1 cellular context compared by ENCODE assay signal in genomic region chr11:73218106-73218829, GRCh38.
TF ChIP-seq lines count a peak whose summit lies in the region.

Gene P2RY2 (plus strand): TSS chr11:73218281. CDS start chr11:73234160, 15,879 bp downstream.

TF ChIP-seq in GM12878, 131 proteins besides CTCF, POLR2A, EP300 and RAD21 (continued from another document):
- TF ChIP-seq, protein P1, sequence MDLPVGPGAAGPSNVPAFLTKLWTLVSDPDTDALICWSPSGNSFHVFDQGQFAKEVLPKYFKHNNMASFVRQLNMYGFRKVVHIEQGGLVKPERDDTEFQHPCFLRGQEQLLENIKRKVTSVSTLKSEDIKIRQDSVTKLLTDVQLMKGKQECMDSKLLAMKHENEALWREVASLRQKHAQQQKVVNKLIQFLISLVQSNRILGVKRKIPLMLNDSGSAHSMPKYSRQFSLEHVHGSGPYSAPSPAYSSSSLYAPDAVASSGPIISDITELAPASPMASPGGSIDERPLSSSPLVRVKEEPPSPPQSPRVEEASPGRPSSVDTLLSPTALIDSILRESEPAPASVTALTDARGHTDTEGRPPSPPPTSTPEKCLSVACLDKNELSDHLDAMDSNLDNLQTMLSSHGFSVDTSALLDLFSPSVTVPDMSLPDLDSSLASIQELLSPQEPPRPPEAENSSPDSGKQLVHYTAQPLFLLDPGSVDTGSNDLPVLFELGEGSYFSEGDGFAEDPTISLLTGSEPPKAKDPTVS (IDR thresholded peaks at IDR 0.05; ENCODE audit: low read depth, low read length), result no peak
- TF ChIP-seq PRDM15 (CRISPR knock-in tag; IDR thresholded peaks at IDR 0.05) (no peak), NRF1 (conservative IDR thresholded peaks at IDR 0.05; ENCODE audit: low read depth, low read length) (no peak), DPF2 (IDR thresholded peaks at IDR 0.05) (peak; percentile 34; the same call in 1 of the 2 replicates)
